ENCODE assay signal across 8 cellular contexts in the genomic region with DNA sequence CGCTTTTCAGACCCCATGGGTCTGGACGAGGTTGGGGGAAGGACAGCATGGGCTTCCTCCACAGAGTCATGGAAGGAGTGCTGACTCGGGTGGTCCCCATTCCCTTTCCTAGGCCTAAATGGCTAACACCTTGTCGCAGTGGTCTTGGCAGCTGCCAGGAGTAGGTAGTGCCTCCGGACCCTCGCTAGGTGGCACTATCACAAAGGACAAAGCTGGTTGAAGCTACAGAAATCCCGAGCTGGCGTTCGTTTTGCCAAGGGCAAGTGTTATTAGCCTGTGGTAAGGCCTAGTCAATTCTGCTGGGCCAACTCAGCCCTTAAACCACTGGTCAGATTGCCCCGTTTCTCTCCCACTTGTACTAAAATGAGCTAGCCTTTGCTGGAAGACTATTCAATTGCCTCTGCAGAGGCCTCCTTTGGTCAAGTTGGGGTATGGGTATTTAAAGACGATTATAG. TPM values are rescaled to one million over a fixed set of nuclear protein-coding genes. Genes with fewer than 3 reads are reported as not detected.
DNase-seq lines count a peak whose midpoint lies in the region; TF ChIP-seq lines count a peak whose summit lies in the region.

No MANE protein-coding gene starts in this region.

- no peaks in the 10 kb centered on the region; the same call in 1 of the 2 replicates for H4K20me1 ChIP-seq in SU-DHL-6 (ENCODE audit: low read depth, low read length)

- peak overlapping the region; percentile 81; the same call in 1 of the 2 replicates for H3K4me3 ChIP-seq in HEK293 (ENCODE audit: low read depth, low read length)
- peak overlapping the region; percentile 77 for H3K4me3 ChIP-seq in SU-DHL-6 (ENCODE audit: insufficient read depth, low read length, poor library complexity, severe bottlenecking)
- peak overlapping the region; percentile 87 for H3K4me3 ChIP-seq in adipocyte (ENCODE audit: low read length)
- H3K4me3 ChIP-seq in parathyroid adenoma (ENCODE audit: low read depth, low read length), result peak overlapping the region; percentile 78
- H3K4me3 ChIP-seq in tibial nerve, result peak overlapping the region; percentile 56 to 97 (median 71)

- H3K79me2 ChIP-seq in SU-DHL-6 (ENCODE audit: insufficient read depth, low read length) (peaks cover 25% of the 10 kb centered on the region), parathyroid adenoma (no peaks in the 10 kb centered on the region)

- no peaks in the 10 kb centered on the region for H3K9me2 ChIP-seq in SU-DHL-6 (replicated peaks; ENCODE audit: insufficient read depth, low read length)

- POLR2A ChIA-PET in HEK293 (lab: Yijun Ruan, JAX), result interaction anchor here (0.5 to 0.7 kb wide), 2 partner anchors 397 to 478 kb away, joined by 3 to 7 read pairs; a partner anchor contains a TSS

- intact Hi-C loops in cardiac septum (cut with DNase I), result loop anchor here (1.0 to 5.0 kb wide), 7 partner anchors 48 to 441 kb away; a partner anchor contains a TSS

- peak; percentile 91 for TF ChIP-seq CTCF in HEK293 (tag by site-specific recombination; IDR thresholded peaks at IDR 0.05)
- TF ChIP-seq CTCF in SU-DHL-6 (IDR thresholded peaks at IDR 0.05; ENCODE audit: insufficient read depth, low read length, poor library complexity, severe bottlenecking), result peak; percentile 74
- TF ChIP-seq CTCF in parathyroid adenoma (IDR thresholded peaks at IDR 0.05), result peak; percentile 85
- TF ChIP-seq CTCF in tibial nerve (IDR thresholded peaks at IDR 0.05), result peak; percentile 84 to 95 (median 94)

- peaks cover 0 to 20% of the 10 kb centered on the region in 2 experiments; a peak in 1 of 3 replicates for H3K36me3 ChIP-seq in HEK293 (ENCODE audit: control insufficient read depth in 2 of 2, insufficient read depth in 1 of 2, low read length in 2 of 2)
- peaks cover 5% of the 10 kb centered on the region; the same call in 1 of the 2 replicates for H3K36me3 ChIP-seq in SU-DHL-6 (ENCODE audit: low read length)
- H3K36me3 ChIP-seq in adipocyte (ENCODE audit: control insufficient read depth, insufficient read depth, low read length, severe bottlenecking), result peaks cover 13% of the 10 kb centered on the region
- no peaks in the 10 kb centered on the region for H3K36me3 ChIP-seq in parathyroid adenoma (ENCODE audit: control insufficient read depth, insufficient read depth, low read length)
- peaks cover 0 to 15% (median 0%) of the 10 kb centered on the region in 3 donors for H3K36me3 ChIP-seq in tibial nerve

- DNase-seq in EL (peak; percentile 91), NCI-H1105 treated with DMSO at 0.1 percent for 48 hours (lab: John Stamatoyannopoulos, UW) (peak; percentile 95), adipocyte (ENCODE audit: low read depth) (peak; percentile 97), cardiac septum (ENCODE audit: low spot score) (peak; percentile 91), tibial nerve (ENCODE audit: low spot score in 2 of 2) (peak; percentile 75 to 86)

- peak overlapping the region; percentile 75 for H3K9ac ChIP-seq in SU-DHL-6 (ENCODE audit: low read length)
- H3K9ac ChIP-seq in adipocyte (ENCODE audit: low read length), result peak overlapping the region; percentile 94
- no peak overlapping the region for H3K9ac ChIP-seq in parathyroid adenoma

- H3F3A ChIP-seq in SU-DHL-6 (ENCODE audit: insufficient read depth), result no peaks in the 10 kb centered on the region

- no peaks in the 10 kb centered on the region for H3K27me3 ChIP-seq in SU-DHL-6 (ENCODE audit: low read length)
- H3K27me3 ChIP-seq in adipocyte (replicated peaks; ENCODE audit: control insufficient read depth, insufficient read depth, low read length), result no peaks in the 10 kb centered on the region
- H3K27me3 ChIP-seq in parathyroid adenoma (ENCODE audit: control insufficient read depth, insufficient read depth, low read length), result no peaks in the 10 kb centered on the region
- no peaks in the 10 kb centered on the region for H3K27me3 ChIP-seq in tibial nerve

- H3K4me2 ChIP-seq in SU-DHL-6 (ENCODE audit: low read depth, low read length, poor library complexity, severe bottlenecking) (peak overlapping the region; percentile 75), parathyroid adenoma (ENCODE audit: low read length) (peak overlapping the region; percentile 90)

- no peak for TF ChIP-seq EP300 in tibial nerve (IDR thresholded peaks at IDR 0.05)

- H3K9me3 ChIP-seq in HEK293 (ENCODE audit: control insufficient read depth, insufficient read depth, low read depth, low read length) (no peaks in the 10 kb centered on the region), SU-DHL-6 (ENCODE audit: insufficient read depth, low read length) (no peaks in the 10 kb centered on the region), adipocyte (ENCODE audit: control insufficient read depth, low read length) (no peaks in the 10 kb centered on the region), parathyroid adenoma (ENCODE audit: control insufficient read depth, low read length) (no peaks in the 10 kb centered on the region), tibial nerve (no peaks in the 10 kb centered on the region)

- CTCF ChIA-PET in HEK293 (lab: Yijun Ruan, JAX), result interaction anchor here (0.6 to 2.3 kb wide), 51 partner anchors 9 to 532 kb away, joined by 3 to 35 read pairs (median 4); a partner anchor contains a TSS

- peak overlapping the region; percentile 87 for H2AFZ ChIP-seq in SU-DHL-6 (ENCODE audit: low read depth, low read length, severe bottlenecking)
- peak overlapping the region; percentile 84 for H2AFZ ChIP-seq in parathyroid adenoma

- H3K4me1 ChIP-seq in HEK293 (ENCODE audit: control insufficient read depth, insufficient read depth, low read length) (no peaks in the 10 kb centered on the region), adipocyte (ENCODE audit: control insufficient read depth, insufficient read depth, low read length) (peaks cover 30% of the 10 kb centered on the region), parathyroid adenoma (peaks cover 3% of the 10 kb centered on the region), tibial nerve (peaks cover 0 to 35% (median 20%) of the 10 kb centered on the region in 4 donors)

- WGBS in tibial nerve, 2 donors, result 6% methylated on average over 11 of the region's 11 CpGs

- TF ChIP-seq POLR2A in tibial nerve (IDR thresholded peaks at IDR 0.05), result no peak

- H3K27ac ChIP-seq in HEK293 (ENCODE audit: extremely low read depth, low read depth, low read length) (peak overlapping the region; percentile 73), SU-DHL-6 (ENCODE audit: low read depth, low read length) (peak overlapping the region; percentile 61), parathyroid adenoma (peak overlapping the region; percentile 81), tibial nerve (peak overlapping the region; percentile 81 to 98 (median 90))

TF ChIP-seq in HEK293, 187 proteins besides CTCF, POLR2A, EP300 and RAD21 (continues in another document):
- TF ChIP-seq ZNF529 (tag by site-specific recombination; IDR thresholded peaks at IDR 0.05; ENCODE audit: insufficient replicate concordance) (no peak), KLF1 (tag by site-specific recombination; IDR thresholded peaks at IDR 0.05) (no peak), SCRT1 (tag by site-specific recombination; IDR thresholded peaks at IDR 0.05; ENCODE audit: borderline replicate concordance) (no peak), KLF7 (tag by site-specific recombination; IDR thresholded peaks at IDR 0.05; ENCODE audit: borderline replicate concordance) (no peak), ZBTB20 (tag by site-specific recombination; IDR thresholded peaks at IDR 0.05) (no peak), ZNF175 (tag by site-specific recombination; IDR thresholded peaks at IDR 0.05) (no peak), ZFP41 (tag by site-specific recombination; IDR thresholded peaks at IDR 0.05; ENCODE audit: borderline replicate concordance) (no peak), ZBTB8A (tag by site-specific recombination; IDR thresholded peaks at IDR 0.05) (peak; percentile 55; the same call in 1 of the 2 replicates), SP7 (tag by site-specific recombination; IDR thresholded peaks at IDR 0.05) (no peak), ZNF776 (tag by site-specific recombination; IDR thresholded peaks at IDR 0.05; ENCODE audit: borderline replicate concordance) (no peak), ZNF654 (tag by site-specific recombination; IDR thresholded peaks at IDR 0.05; ENCODE audit: low read depth) (peak; percentile 97), KLF8 (tag by site-specific recombination; IDR thresholded peaks at IDR 0.05) (no peak), RBAK (tag by site-specific recombination; IDR thresholded peaks at IDR 0.05) (no peak), WT1 (tag by site-specific recombination; IDR thresholded peaks at IDR 0.05) (no peak)
- TF ChIP-seq, protein P1, sequence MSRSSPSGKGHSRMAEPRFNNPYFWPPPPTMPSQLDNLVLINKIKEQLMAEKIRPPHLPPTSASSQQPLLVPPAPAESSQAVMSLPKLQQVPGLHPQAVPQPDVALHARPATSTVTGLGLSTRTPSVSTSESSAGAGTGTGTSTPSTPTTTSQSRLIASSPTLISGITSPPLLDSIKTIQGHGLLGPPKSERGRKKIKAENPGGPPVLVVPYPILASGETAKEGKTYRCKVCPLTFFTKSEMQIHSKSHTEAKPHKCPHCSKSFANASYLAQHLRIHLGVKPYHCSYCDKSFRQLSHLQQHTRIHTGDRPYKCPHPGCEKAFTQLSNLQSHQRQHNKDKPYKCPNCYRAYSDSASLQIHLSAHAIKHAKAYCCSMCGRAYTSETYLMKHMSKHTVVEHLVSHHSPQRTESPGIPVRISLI (tag by site-specific recombination; IDR thresholded peaks at IDR 0.05), result no peak
- TF ChIP-seq, protein P2, sequence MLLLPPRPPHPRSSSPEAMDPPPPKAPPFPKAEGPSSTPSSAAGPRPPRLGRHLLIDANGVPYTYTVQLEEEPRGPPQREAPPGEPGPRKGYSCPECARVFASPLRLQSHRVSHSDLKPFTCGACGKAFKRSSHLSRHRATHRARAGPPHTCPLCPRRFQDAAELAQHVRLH (tag by site-specific recombination; IDR thresholded peaks at IDR 0.05), result no peak
- TF ChIP-seq, protein P3, sequence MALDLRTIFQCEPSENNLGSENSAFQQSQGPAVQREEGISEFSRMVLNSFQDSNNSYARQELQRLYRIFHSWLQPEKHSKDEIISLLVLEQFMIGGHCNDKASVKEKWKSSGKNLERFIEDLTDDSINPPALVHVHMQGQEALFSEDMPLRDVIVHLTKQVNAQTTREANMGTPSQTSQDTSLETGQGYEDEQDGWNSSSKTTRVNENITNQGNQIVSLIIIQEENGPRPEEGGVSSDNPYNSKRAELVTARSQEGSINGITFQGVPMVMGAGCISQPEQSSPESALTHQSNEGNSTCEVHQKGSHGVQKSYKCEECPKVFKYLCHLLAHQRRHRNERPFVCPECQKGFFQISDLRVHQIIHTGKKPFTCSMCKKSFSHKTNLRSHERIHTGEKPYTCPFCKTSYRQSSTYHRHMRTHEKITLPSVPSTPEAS (tag by site-specific recombination; IDR thresholded peaks at IDR 0.05), result no peak; the same call in 1 of the 2 replicates

RNA-seq across cellular contexts. Expression of a gene that starts 1.1 kb away (rescaled TPM):
- 65.5 TPM for total RNA-seq in cardiac septum
- total RNA-seq in tibial nerve, result 10 to 100 TPM; 14.9 to 69.8 (median 18.9) TPM

RNA-seq across cellular contexts. Expression of a gene that starts 8.1 kb away (rescaled TPM):
- 0.05 TPM for total RNA-seq in cardiac septum
- not detected for total RNA-seq in tibial nerve

RNA-seq across cellular contexts. Expression of a gene that starts 48.5 kb away (rescaled TPM):
- total RNA-seq in cardiac septum, result 54.1 TPM
- 100 to 1,000 TPM; 105 to 120 (median 107) TPM for total RNA-seq in tibial nerve

RNA-seq across cellular contexts. Expression of a gene that starts 57.3 kb away (rescaled TPM):
- 16.8 TPM for total RNA-seq in cardiac septum
- 10 to 100 TPM in 3 of 4 donors, 1 to 10 TPM in 1; 9.0 to 24.6 (median 18.0) TPM for total RNA-seq in tibial nerve

RNA-seq across cellular contexts. Expression of a gene that starts 57.5 kb away (rescaled TPM):
- 5.0 TPM for total RNA-seq in cardiac septum
- total RNA-seq in tibial nerve, result 1 to 10 TPM; 6.7 to 9.0 (median 7.6) TPM

Comparison
In these comparisons a context has a peak if more than half of its experiments do, and no peak if none do; other contexts are left out.
1. Peak in every context shown above with its lines: DNase-seq, H3K4me3 ChIP-seq and H3K27ac ChIP-seq.